8 cellular contexts compared by ENCODE assay signal in the genomic region with DNA sequence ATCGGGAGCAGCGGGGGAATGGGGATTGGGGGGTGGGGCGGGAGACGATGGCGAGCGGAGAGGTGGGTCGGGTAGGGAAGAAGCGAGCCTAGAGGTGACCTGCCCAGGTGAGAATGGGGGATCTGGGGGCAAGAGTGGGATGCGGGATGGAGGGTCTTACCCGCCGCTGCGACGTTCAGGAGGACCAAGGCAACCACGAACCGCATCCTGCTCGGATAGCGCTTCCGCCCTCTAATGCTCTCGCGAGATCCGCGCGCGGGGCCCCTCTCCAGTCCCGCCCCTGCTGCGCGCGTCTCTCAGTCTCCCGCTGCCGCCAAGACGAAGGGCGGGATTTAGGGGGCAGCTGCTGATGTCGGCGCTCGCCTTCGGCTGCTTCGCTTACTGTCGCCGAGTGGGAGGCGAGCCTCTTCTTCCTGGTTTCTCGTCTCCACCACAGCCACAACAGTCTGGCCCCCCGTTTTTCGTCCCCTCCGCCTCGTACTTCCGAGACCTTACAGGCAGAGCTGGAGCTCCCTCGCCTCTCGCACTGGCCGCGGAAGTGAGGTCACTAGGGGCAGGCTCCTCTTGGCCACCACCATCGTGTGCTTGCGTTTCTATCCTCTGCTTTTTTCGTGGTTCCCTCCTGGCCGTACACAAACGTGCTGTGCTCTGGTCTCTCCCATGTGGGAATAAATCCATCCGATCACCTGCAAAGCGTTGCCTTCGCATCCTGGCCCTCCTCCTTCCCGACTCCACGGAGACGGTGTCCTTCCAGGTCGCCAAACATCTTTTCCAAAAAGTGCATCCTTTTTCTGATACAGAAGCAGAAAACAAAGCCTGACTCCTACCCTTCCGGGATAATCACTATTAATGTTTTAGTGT.
DNase-seq lines count a peak whose midpoint lies in the region; ATAC-seq lines count a peak whose summit lies in the region.

Gene TGOLN2, minus strand, starts transcription at position 233 of the 861 bp plus-strand sequence. Its CDS starts 27 bp downstream, at position 206.

- H3K27ac Mint-ChIP-seq in central memory CD8-positive, alpha-beta T cell (ENCODE audit: low read depth): peak within 1 kb of the TSS; percentile 98

- no peaks in the 10 kb centered on the region for H3K9me3 Mint-ChIP-seq in central memory CD8-positive, alpha-beta T cell

- H3K36me3 Mint-ChIP-seq in central memory CD8-positive, alpha-beta T cell (ENCODE audit: insufficient read depth): peaks cover 57% of the 10 kb centered on the region

- peak; percentile 99 for DNase-seq in AG20443 (ENCODE audit: low spot score)
- DNase-seq in NCI-H446 treated with DMSO at 0.1 percent for 48 hours (lab: John Stamatoyannopoulos, UW): peak; percentile 79
- DNase-seq in central memory CD8-positive, alpha-beta T cell (ENCODE audit: low spot score in 2 of 2): peak; percentile 85 to 89
- peak; percentile 94 for DNase-seq in islet precursor cell
- peak; percentile 93 for DNase-seq in stimulated activated CD4-positive, alpha-beta T cell treated with anti-CD3 and anti-CD28 coated beads, Interleukin-12 subunit alpha, Interleukin-12 subunit beta, amount 100 ng/mL, for 4 hours

- H3K4me3 Mint-ChIP-seq in central memory CD8-positive, alpha-beta T cell: peak within 1 kb of the TSS; percentile 91

- no peaks in the 10 kb centered on the region for H3K27me3 Mint-ChIP-seq in central memory CD8-positive, alpha-beta T cell

- ATAC-seq in GM19043 (IDR thresholded peaks at IDR 0.05; ENCODE audit: low read depth, unreplicated experiment) (peak; percentile 84), HG03354 (IDR thresholded peaks at IDR 0.05; ENCODE audit: poor library complexity, severe bottlenecking, unreplicated experiment) (peak; percentile 90)
- peak; percentile 89 to 91 for ATAC-seq in activated CD4-positive, CD25-positive, alpha-beta regulatory T cell treated with anti-CD3 and anti-CD28 coated beads, Interleukin-2, amount 50 U/mL, for 24 hours
- ATAC-seq in central memory CD8-positive, alpha-beta T cell (replicated peaks; ENCODE audit: extremely low read depth, poor library complexity, severe bottlenecking): peak; percentile 90

- peaks cover 60% of the 10 kb centered on the region for H3K4me1 Mint-ChIP-seq in central memory CD8-positive, alpha-beta T cell

Comparison
In these comparisons a context has a peak if more than half of its experiments do, and no peak if none do; other contexts are left out.
1. Peak in every context shown above with its lines: DNase-seq and ATAC-seq.